11 cellular contexts compared by ENCODE assay signal in the genomic region with DNA sequence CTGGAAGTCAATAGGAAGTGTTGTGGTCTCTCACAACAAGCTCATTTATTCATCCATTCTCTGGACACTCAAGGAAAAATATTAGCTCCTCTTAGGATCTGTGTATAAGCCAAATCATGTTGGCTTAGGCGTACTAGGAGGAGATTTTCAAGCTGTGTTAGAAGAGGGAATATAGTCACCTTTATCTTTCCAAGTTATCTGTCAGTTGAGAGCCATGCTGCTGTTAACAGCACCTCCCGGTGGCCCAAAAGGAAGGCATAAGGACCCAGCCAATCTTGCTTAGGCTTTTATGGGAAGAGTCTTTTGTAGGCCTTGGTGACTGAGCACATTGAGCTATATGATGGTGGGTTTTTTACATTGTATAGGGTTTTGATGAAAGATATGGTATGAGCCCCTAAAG.
DNase-seq lines count a peak whose midpoint lies in the region; ATAC-seq and TF ChIP-seq lines count a peak whose summit lies in the region.
"Had no signal": no experiment of that assay in that cellular context is flagged by ENCODE, and none has a peak within 500 bp of the region (broad histone marks: within the 10 kb centered on the region; RNA-seq: fewer than 3 reads in every experiment).

No MANE protein-coding gene starts in this region.

- peak; percentile 13; the same call in 1 of the 2 replicates for TF ChIP-seq CTCF in VCaP (conservative IDR thresholded peaks at IDR 0.05)

- peak; percentile 3 for DNase-seq in CD1c-positive myeloid dendritic cell (ENCODE audit: extremely low spot score)
- DNase-seq in HPDE6-E6E7 (ENCODE audit: extremely low spot score), result peak; percentile 16
- DNase-seq in left colon, result peak in 1 of 2 donors; percentile 39
- no peak for DNase-seq in NK-92 (lab: John Stamatoyannopoulos, UW; ENCODE audit: unreplicated experiment)
- no peak for DNase-seq in LoVo (ENCODE audit: low spot score)
- DNase-seq in NCI-H187 treated with DMSO at 0.1 percent for 48 hours (lab: John Stamatoyannopoulos, UW), result no peak
- no peak for DNase-seq in posterior vena cava (ENCODE audit: low spot score)
- DNase-seq: activated naive CD4-positive, alpha-beta T cell; islet precursor cell; NCI-H69 had no signal

- intact Hi-C loops in left colon (cut with DNase I, micrococcal nuclease), result loop anchor here in 1 of 2 donors (10.0 kb wide), 1 partner anchor 247 kb away; the partner anchor contains the start of gene ZNF503
- intact Hi-C loops in posterior vena cava (cut with DNase I), result loop anchor here (10.0 kb wide), 1 partner anchor 247 kb away; the partner anchor contains the start of gene ZNF503 (in 2 of the 2)

- peak; percentile 87 for ATAC-seq in left colon

- H3K27ac ChIP-seq in VCaP, result no peak overlapping the region

Comparison
In these comparisons a context has a peak if more than half of its experiments do, and no peak if none do; other contexts are left out.
1. DNase-seq: peak in CD1c-positive myeloid dendritic cell (single experiment) and HPDE6-E6E7 (single experiment); none in NK-92 (single experiment), LoVo (single experiment), NCI-H187 treated with DMSO at 0.1 percent for 48 hours (single experiment) and posterior vena cava (single experiment).